ENCODE assay signal across 9 cellular contexts in genomic region chr22:35313311-35314121, GRCh38. TPM values are rescaled to one million over a fixed set of nuclear protein-coding genes. Genes with fewer than 3 reads are reported as not detected.
A peak's percentile ranks its signal among the peaks of the same experiment; 100 is the strongest.
DNase-seq lines count a peak whose midpoint lies in the region; ATAC-seq and TF ChIP-seq lines count a peak whose summit lies in the region.
"Had no signal": no experiment of that assay in that cellular context is flagged by ENCODE, and none has a peak within 500 bp of the region (broad histone marks: within the 10 kb centered on the region; RNA-seq: fewer than 3 reads in every experiment).

No MANE protein-coding gene starts in this region.

- H3K27me3 Mint-ChIP-seq in activated CD8-positive, alpha-beta T cell treated with anti-CD3 and anti-CD28 coated beads for 36 hours: no peaks in the 10 kb centered on the region
- no peaks in the 10 kb centered on the region for H3K27me3 Mint-ChIP-seq in stimulated activated naive CD8-positive, alpha-beta T cell treated with anti-CD3 and anti-CD28 coated beads, Interleukin-15, Interleukin-2, amounts not matched to agents 100 ng/mL and 50 ng/mL, for 24 hours
- H3K27me3 Mint-ChIP-seq: activated naive CD8-positive, alpha-beta T cell had no signal

- CTCF ChIA-PET in activated CD8-positive, alpha-beta T cell treated with anti-CD3 and anti-CD28 coated beads for 36 hours (lab: Charles Lee): no interaction called here

- H3K27me3 ChIP-seq in cardiac muscle cell: no peaks in the 10 kb centered on the region

- H3K4me3 Mint-ChIP-seq in activated CD8-positive, alpha-beta T cell treated with anti-CD3 and anti-CD28 coated beads for 36 hours: no peak overlapping the region
- H3K4me3 Mint-ChIP-seq in stimulated activated naive CD8-positive, alpha-beta T cell treated with anti-CD3 and anti-CD28 coated beads, Interleukin-15, Interleukin-2, amounts not matched to agents 100 ng/mL and 50 ng/mL, for 24 hours: no peak overlapping the region
- H3K4me3 Mint-ChIP-seq: activated naive CD8-positive, alpha-beta T cell had no signal

- H3K9me3 ChIP-seq in cardiac muscle cell (ENCODE audit: low read depth): no peaks in the 10 kb centered on the region

- peak overlapping the region; percentile 16 for H3K27ac Mint-ChIP-seq in activated CD8-positive, alpha-beta T cell treated with anti-CD3 and anti-CD28 coated beads for 36 hours
- peak overlapping the region; percentile 41 for H3K27ac Mint-ChIP-seq in stimulated activated naive CD8-positive, alpha-beta T cell treated with anti-CD3 and anti-CD28 coated beads, Interleukin-15, Interleukin-2, amounts not matched to agents 100 ng/mL and 50 ng/mL, for 24 hours

- peak overlapping the region; percentile 87 for H3K27ac ChIP-seq in cardiac muscle cell

- TF ChIP-seq CTCF in activated CD8-positive, alpha-beta T cell treated with anti-CD3 and anti-CD28 coated beads for 36 hours (IDR thresholded peaks at IDR 0.05): no peak
- no peak for TF ChIP-seq CTCF in cardiac muscle cell (IDR thresholded peaks at IDR 0.05; ENCODE audit: low read depth, low read length)

- no peaks in the 10 kb centered on the region for H3K36me3 Mint-ChIP-seq in activated CD8-positive, alpha-beta T cell treated with anti-CD3 and anti-CD28 coated beads for 36 hours (ENCODE audit: low read depth)
- H3K36me3 Mint-ChIP-seq in stimulated activated naive CD8-positive, alpha-beta T cell treated with anti-CD3 and anti-CD28 coated beads, Interleukin-15, Interleukin-2, amounts not matched to agents 100 ng/mL and 50 ng/mL, for 24 hours (ENCODE audit: low read depth): no peaks in the 10 kb centered on the region

- H3K36me3 ChIP-seq in cardiac muscle cell: peaks cover 3% of the 10 kb centered on the region

- DNase-seq in AG20443 (ENCODE audit: low spot score) (peak; percentile 88), HuH-7.5 (ENCODE audit: low spot score) (peak; percentile 31), cardiac muscle cell (ENCODE audit: low read depth in 1 of 2, low spot score in 1 of 2) (peak; percentile 55 to 76), NCI-H748 (lab: John Stamatoyannopoulos, UW; ENCODE audit: unreplicated experiment) (no peak), SKM-1 treated with dmso at 0.1 percent for 144 hours (lab: John Stamatoyannopoulos, UW; ENCODE audit: unreplicated experiment) (no peak)
- DNase-seq in activated CD8-positive, alpha-beta T cell treated with anti-CD3 and anti-CD28 coated beads for 36 hours: peak; percentile 61

- peak; percentile 76 for ATAC-seq in activated CD8-positive, alpha-beta T cell treated with anti-CD3 and anti-CD28 coated beads for 36 hours
- ATAC-seq in GM19395 (IDR thresholded peaks at IDR 0.05; ENCODE audit: unreplicated experiment): no peak

- intact Hi-C loops in activated CD8-positive, alpha-beta T cell treated with anti-CD3 and anti-CD28 coated beads for 36 hours (cut with micrococcal nuclease): no loop called here

- H3K4me1 ChIP-seq in cardiac muscle cell (ENCODE audit: low read depth): peaks cover 33% of the 10 kb centered on the region

- H3K4me3 ChIP-seq in cardiac muscle cell: no peak overlapping the region

- POLR2A ChIA-PET in activated CD8-positive, alpha-beta T cell treated with anti-CD3 and anti-CD28 coated beads for 36 hours (lab: Charles Lee): interaction anchor here (1.0 kb wide), 1 partner anchor 13 kb away, joined by 3 read pairs; no protein-coding TSS in a partner anchor

- H3K4me1 Mint-ChIP-seq in activated CD8-positive, alpha-beta T cell treated with anti-CD3 and anti-CD28 coated beads for 36 hours (ENCODE audit: low read depth): peaks cover 50% of the 10 kb centered on the region
- peaks cover 55% of the 10 kb centered on the region for H3K4me1 Mint-ChIP-seq in stimulated activated naive CD8-positive, alpha-beta T cell treated with anti-CD3 and anti-CD28 coated beads, Interleukin-15, Interleukin-2, amounts not matched to agents 100 ng/mL and 50 ng/mL, for 24 hours (ENCODE audit: low read depth)

- no peaks in the 10 kb centered on the region for H3K9me3 Mint-ChIP-seq in activated CD8-positive, alpha-beta T cell treated with anti-CD3 and anti-CD28 coated beads for 36 hours
- H3K9me3 Mint-ChIP-seq in stimulated activated naive CD8-positive, alpha-beta T cell treated with anti-CD3 and anti-CD28 coated beads, Interleukin-15, Interleukin-2, amounts not matched to agents 100 ng/mL and 50 ng/mL, for 24 hours: no peaks in the 10 kb centered on the region

RNA-seq across cellular contexts. Expression of gene TOM1, which starts 13.8 kb away (rescaled TPM):
- 10 to 100 TPM; 16.2 to 20.0 TPM for total RNA-seq in activated CD8-positive, alpha-beta T cell treated with anti-CD3 and anti-CD28 coated beads for 36 hours
- total RNA-seq in cardiac muscle cell: 66.3 and 107 TPM in 2 replicates
- polyA plus RNA-seq in cardiac muscle cell: 76.2 and 84.9 TPM in 2 replicates

RNA-seq across cellular contexts. Expression of gene HMGXB4, which starts 56.2 kb away (rescaled TPM):
- total RNA-seq in activated CD8-positive, alpha-beta T cell treated with anti-CD3 and anti-CD28 coated beads for 36 hours: 10 to 100 TPM; 33.7 to 38.2 TPM
- total RNA-seq in cardiac muscle cell: 8.1 and 17.7 TPM in 2 replicates
- polyA plus RNA-seq in cardiac muscle cell: 16.8 and 21.1 TPM in 2 replicates

Comparison
In these comparisons a context has a peak if more than half of its experiments do, and no peak if none do; other contexts are left out.
1. DNase-seq: peak in AG20443 (single experiment), HuH-7.5 (single experiment), activated CD8-positive, alpha-beta T cell treated with anti-CD3 and anti-CD28 coated beads for 36 hours (single experiment) and cardiac muscle cell (2 of 2); none in NCI-H748 (single experiment) and SKM-1 treated with dmso at 0.1 percent for 144 hours (single experiment).